In the genomic region with DNA sequence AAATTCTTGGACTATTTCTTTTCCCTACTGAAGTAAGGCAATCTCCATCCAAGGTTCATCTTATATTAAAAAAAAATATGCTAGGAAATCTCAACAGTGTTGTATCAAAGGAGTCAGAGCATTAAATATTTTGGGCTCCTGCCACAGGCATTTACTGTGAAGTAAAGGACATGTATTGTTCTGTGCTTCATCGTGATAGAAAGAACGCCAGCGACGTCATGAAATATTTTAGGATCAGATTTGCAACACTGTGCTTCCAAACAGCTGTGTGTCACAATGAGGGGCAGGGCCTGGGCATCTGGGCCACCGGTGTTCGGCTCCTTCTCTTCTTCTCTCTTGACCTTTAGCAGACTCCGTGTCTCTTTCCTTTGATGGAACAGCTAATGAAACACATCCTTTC, we compare ENCODE assay signal across 32 cellular contexts. TPM values are rescaled to one million over a fixed set of nuclear protein-coding genes. Genes with fewer than 3 reads are reported as not detected.
DNase-seq lines count a peak whose midpoint lies in the region; TF ChIP-seq lines count a peak whose summit lies in the region.
"Had no signal": no experiment of that assay in that cellular context is flagged by ENCODE, and none has a peak within 500 bp of the region (broad histone marks: within the 10 kb centered on the region; RNA-seq: fewer than 3 reads in every experiment).

No MANE protein-coding gene starts in this region.

- H3K36me3 Mint-ChIP-seq in HFFc6 (ENCODE audit: low read depth): no peaks in the 10 kb centered on the region; the same call in 1 of the 2 replicates
- no peaks in the 10 kb centered on the region for H3K36me3 Mint-ChIP-seq in activated naive CD8-positive, alpha-beta T cell treated with anti-CD3 and anti-CD28 coated beads for 36 hours
- H3K36me3 Mint-ChIP-seq: activated CD4-positive, alpha-beta memory T cell treated with anti-CD3 and anti-CD28 coated beads for 36 hours had no signal

- no peak overlapping the region for H3K4ac ChIP-seq in mesenchymal stem cell (ENCODE audit: low read depth in 1 of 2, low read length in 2 of 2)

- H3K4me2 ChIP-seq in fibroblast of lung (ENCODE audit: extremely low read depth, insufficient read depth, low read length) (peak overlapping the region; percentile 17), mesenchymal stem cell (ENCODE audit: low read length, poor library complexity, severe bottlenecking) (no peak overlapping the region)
- H3K4me2 ChIP-seq: BLaER1, KMS-11, PC-9 had no signal

- H3K4me3 ChIP-seq in fibroblast of lung (replicated peaks in 1 of 4; ENCODE audit: control extremely low read depth in 1 of 4, insufficient read depth in 1 of 4, low read depth in 3 of 4, low read length in 4 of 4) (no peak overlapping the region), mesenchymal stem cell (ENCODE audit: insufficient read depth in 1 of 2, low read depth in 1 of 2, low read length in 2 of 2) (no peak overlapping the region), suprapubic skin (no peak overlapping the region), lower leg skin (ENCODE audit: low read depth, poor library complexity, severe bottlenecking) (no peak overlapping the region)
- H3K4me3 ChIP-seq: BLaER1, breast epithelium, heart right ventricle, lung, ovary, PC-9, spleen had no signal

- 90% methylated on average over 4 of the region's 7 CpGs for WGBS in mesenchymal stem cell
- 62% methylated on average over 7 of the region's 7 CpGs for WGBS in suprapubic skin
- 51 to 60% methylated on average over 7 of the region's 7 CpGs for WGBS in lower leg skin, 2 donors

- H2AFZ ChIP-seq in fibroblast of lung (ENCODE audit: low read length) (no peak overlapping the region), mesenchymal stem cell (ENCODE audit: low read depth, low read length) (no peak overlapping the region)
- H2AFZ ChIP-seq: PC-9 had no signal

- peak overlapping the region; percentile 57 for H2AK5ac ChIP-seq in mesenchymal stem cell (ENCODE audit: low read length, severe bottlenecking)

- TF ChIP-seq EP300 in suprapubic skin (IDR thresholded peaks at IDR 0.05): peak; percentile 15

- H3K4me3 Mint-ChIP-seq in HFFc6: peak overlapping the region; percentile 53
- H3K4me3 Mint-ChIP-seq in activated naive CD8-positive, alpha-beta T cell treated with anti-CD3 and anti-CD28 coated beads for 36 hours: no peak overlapping the region
- H3K4me3 Mint-ChIP-seq: activated CD4-positive, alpha-beta memory T cell treated with anti-CD3 and anti-CD28 coated beads for 36 hours; activated naive CD4-positive, alpha-beta T cell treated with anti-CD3 and anti-CD28 coated beads for 36 hours; nephron progenitor cell; stimulated activated naive CD8-positive, alpha-beta T cell treated with anti-CD3 and anti-CD28 coated beads, Interleukin-15, Interleukin-2, amounts not matched to agents 100 ng/mL and 50 ng/mL, for 24 hours had no signal

- H4K91ac ChIP-seq in mesenchymal stem cell (ENCODE audit: low read length): no peak overlapping the region

- no peaks in the 10 kb centered on the region for H3K9me3 Mint-ChIP-seq in HFFc6
- no peaks in the 10 kb centered on the region for H3K9me3 Mint-ChIP-seq in activated naive CD8-positive, alpha-beta T cell treated with anti-CD3 and anti-CD28 coated beads for 36 hours
- H3K9me3 Mint-ChIP-seq: activated CD4-positive, alpha-beta memory T cell treated with anti-CD3 and anti-CD28 coated beads for 36 hours; activated naive CD4-positive, alpha-beta T cell treated with anti-CD3 and anti-CD28 coated beads for 36 hours; nephron progenitor cell; stimulated activated naive CD8-positive, alpha-beta T cell treated with anti-CD3 and anti-CD28 coated beads, Interleukin-15, Interleukin-2, amounts not matched to agents 100 ng/mL and 50 ng/mL, for 24 hours had no signal

- no peak overlapping the region for H3K9ac ChIP-seq in fibroblast of lung (ENCODE audit: insufficient read depth, low read length)
- peak overlapping the region; percentile 42 for H3K9ac ChIP-seq in mesenchymal stem cell (ENCODE audit: low read length)
- H3K9ac ChIP-seq: BLaER1, KMS-11 had no signal

- no peak overlapping the region for H2BK15ac ChIP-seq in mesenchymal stem cell (ENCODE audit: low read depth, poor library complexity, severe bottlenecking)

- H2BK12ac ChIP-seq in mesenchymal stem cell (ENCODE audit: low read length in 2 of 2): peak overlapping the region in 1 of 2 experiments; percentile 63

- peaks cover 27% of the 10 kb centered on the region for H3K4me1 ChIP-seq in fibroblast of lung (ENCODE audit: control insufficient read depth, extremely low read depth, insufficient read depth, low read length)
- peaks cover 6% of the 10 kb centered on the region for H3K4me1 ChIP-seq in mesenchymal stem cell (ENCODE audit: control insufficient read depth, insufficient read depth, low read depth, low read length)
- H3K4me1 ChIP-seq in suprapubic skin: peaks cover 4% of the 10 kb centered on the region
- H3K4me1 ChIP-seq: breast epithelium, heart right ventricle had no signal

- TF ChIP-seq POLR2A in suprapubic skin (IDR thresholded peaks at IDR 0.05): no peak
- TF ChIP-seq POLR2A in lower leg skin (IDR thresholded peaks at IDR 0.05): no peak

- TF ChIP-seq CTCF in HFFc6 (IDR thresholded peaks at IDR 0.05): no peak
- no peak for TF ChIP-seq CTCF in fibroblast of lung (conservative IDR thresholded peaks at IDR 0.05 in 1 of 2, IDR thresholded peaks at IDR 0.05 in 1 of 2; ENCODE audit: low read depth in 1 of 2, low read length in 2 of 2)
- no peak for TF ChIP-seq CTCF in suprapubic skin (IDR thresholded peaks at IDR 0.05)
- no peak for TF ChIP-seq CTCF in lower leg skin (IDR thresholded peaks at IDR 0.05)

- no peak overlapping the region for H2BK120ac ChIP-seq in mesenchymal stem cell (ENCODE audit: low read depth, low read length)

- peaks cover 3% of the 10 kb centered on the region; the same call in 1 of the 2 replicates for H3K27me3 Mint-ChIP-seq in HFFc6 (ENCODE audit: insufficient read depth)
- H3K27me3 Mint-ChIP-seq in activated naive CD8-positive, alpha-beta T cell treated with anti-CD3 and anti-CD28 coated beads for 36 hours: peaks cover 20% of the 10 kb centered on the region

- no peak overlapping the region for H4K8ac ChIP-seq in mesenchymal stem cell (ENCODE audit: low read length)

- H3K9me3 ChIP-seq in fibroblast of lung (ENCODE audit: control insufficient read depth, insufficient read depth, low read depth, low read length) (no peaks in the 10 kb centered on the region), mesenchymal stem cell (ENCODE audit: control insufficient read depth, low read length) (no peaks in the 10 kb centered on the region), suprapubic skin (no peaks in the 10 kb centered on the region)
- H3K9me3 ChIP-seq: BLaER1, breast epithelium, heart right ventricle, ovary, spleen had no signal

- H3K27me3 ChIP-seq in fibroblast of lung (ENCODE audit: control insufficient read depth, insufficient read depth, low read length) (no peaks in the 10 kb centered on the region), mesenchymal stem cell (ENCODE audit: control insufficient read depth in 1 of 2, insufficient read depth in 1 of 2, low read length in 2 of 2) (no peaks in the 10 kb centered on the region), suprapubic skin (peaks cover 5% of the 10 kb centered on the region)
- H3K27me3 ChIP-seq: breast epithelium, foreskin keratinocyte, ovary had no signal

- H3K36me3 ChIP-seq in fibroblast of lung (ENCODE audit: control insufficient read depth, insufficient read depth, low read length) (no peaks in the 10 kb centered on the region), mesenchymal stem cell (ENCODE audit: control insufficient read depth in 1 of 2, insufficient read depth in 2 of 2, low read depth in 1 of 2, low read length in 2 of 2) (no peaks in the 10 kb centered on the region), suprapubic skin (no peaks in the 10 kb centered on the region)
- H3K36me3 ChIP-seq: BLaER1, breast epithelium, heart right ventricle, ovary, spleen had no signal

- no peak overlapping the region for H3K18ac ChIP-seq in mesenchymal stem cell (ENCODE audit: low read depth in 1 of 2, low read length in 2 of 2)

- H3K14ac ChIP-seq in mesenchymal stem cell (ENCODE audit: low read length in 2 of 2): no peak overlapping the region

- peak overlapping the region; percentile 76 for H3K27ac Mint-ChIP-seq in HFFc6
- H3K27ac Mint-ChIP-seq in activated naive CD8-positive, alpha-beta T cell treated with anti-CD3 and anti-CD28 coated beads for 36 hours: no peak overlapping the region
- H3K27ac Mint-ChIP-seq: activated CD4-positive, alpha-beta memory T cell treated with anti-CD3 and anti-CD28 coated beads for 36 hours; activated naive CD4-positive, alpha-beta T cell treated with anti-CD3 and anti-CD28 coated beads for 36 hours; nephron progenitor cell; stimulated activated naive CD8-positive, alpha-beta T cell treated with anti-CD3 and anti-CD28 coated beads, Interleukin-15, Interleukin-2, amounts not matched to agents 100 ng/mL and 50 ng/mL, for 24 hours had no signal

- H3K23ac ChIP-seq in mesenchymal stem cell (ENCODE audit: low read length in 2 of 2): no peak overlapping the region

- H3K27ac ChIP-seq in fibroblast of lung (ENCODE audit: insufficient read depth, low read length) (peak overlapping the region; percentile 69), mesenchymal stem cell (ENCODE audit: low read length, poor library complexity, severe bottlenecking) (no peak overlapping the region), suprapubic skin (no peak overlapping the region)
- H3K27ac ChIP-seq: BLaER1, breast epithelium, foreskin keratinocyte, KMS-11, ovary, PC-9, spleen had no signal

- intact Hi-C loops in lower leg skin (cut with DNase I; ENCODE audit: low total_unique reads): no loop called here

- H3K79me1 ChIP-seq in mesenchymal stem cell (replicated peaks; ENCODE audit: low read length, poor library complexity, severe bottlenecking): no peaks in the 10 kb centered on the region

- H4K20me1 ChIP-seq in fibroblast of lung (ENCODE audit: control insufficient read depth, extremely low read depth, insufficient read depth, low read length): no peaks in the 10 kb centered on the region
- H4K20me1 ChIP-seq: BLaER1 had no signal

- H3K79me2 ChIP-seq in fibroblast of lung (ENCODE audit: control insufficient read depth, insufficient read depth, low read length): no peaks in the 10 kb centered on the region

- H3K4me1 Mint-ChIP-seq in HFFc6 (ENCODE audit: low read depth): peaks cover 55% of the 10 kb centered on the region
- peaks cover 2% of the 10 kb centered on the region for H3K4me1 Mint-ChIP-seq in activated naive CD8-positive, alpha-beta T cell treated with anti-CD3 and anti-CD28 coated beads for 36 hours

- DNase-seq in HFFc6 (no peak), fibroblast of lung (ENCODE audit: low read depth in 2 of 2) (peak; percentile 57 to 75), mesenchymal stem cell (peak; percentile 42), suprapubic skin (ENCODE audit: low spot score in 2 of 2) (no peak), hippocampal formation (lab: John Stamatoyannopoulos, UW) (no peak), lower leg skin (ENCODE audit: low spot score in 2 of 2) (no peak)
- DNase-seq in activated naive CD8-positive, alpha-beta T cell treated with anti-CD3 and anti-CD28 coated beads for 36 hours: no peak
- DNase-seq: ACHN; activated CD4-positive, alpha-beta memory T cell treated with anti-CD3 and anti-CD28 coated beads for 36 hours; activated naive CD4-positive, alpha-beta T cell treated with anti-CD3 and anti-CD28 coated beads for 36 hours; amniotic stem cell; DMS153; foreskin keratinocyte; HCEC 1CT; heart right ventricle; MM.1S; NCI-H1417; NCI-H2029; NCI-H526; nephron progenitor cell; NK-92 treated with Interleukin-12 subunit alpha and Interleukin-12 subunit beta, amount 100 ng/mL, for 24 hours; ovary; PC-9; spleen; stimulated activated CD4-positive, alpha-beta T cell treated with anti-CD3 and anti-CD28 coated beads, Interleukin-2, amount 100 ng/mL, for 24 hours had no signal

- H2BK5ac ChIP-seq in mesenchymal stem cell (ENCODE audit: low read depth, low read length, poor library complexity, severe bottlenecking): no peak overlapping the region

RNA-seq across cellular contexts. Expression of gene TNC, which starts 17.8 kb away (rescaled TPM):
- 10 to 100 TPM; 51.6 to 86.3 (median 70.4) TPM for total RNA-seq in HFFc6 (2021; fragmentation: NEBNext Ultra II Directional; extraction: Animal tissue kit (Norgen Biotek cat#: 25700))
- total RNA-seq in fibroblast of lung (457 and 560 TPM in 2 replicates), suprapubic skin (10 to 100 TPM; 18.5 to 27.0 (median 22.7) TPM), lower leg skin (10 to 100 TPM in 2 of 4 donors, 1 to 10 TPM in 2; 4.8 to 47.0 (median 17.3) TPM)
- polyA plus RNA-seq in fibroblast of lung: 227 and 340 TPM in 2 replicates
- polyA plus RNA-seq in fibroblast of lung (2012): 211 and 288 TPM in 2 replicates
- 619 and 991 TPM in 2 replicates for polyA minus RNA-seq in fibroblast of lung (ENCODE audit: low replicate concordance)
- polyA plus RNA-seq in mesenchymal stem cell (2013, experiment 1 of 2): 32.2 TPM
- polyA plus RNA-seq in mesenchymal stem cell (2013, experiment 2 of 2): 29.1 TPM
- 1 to 10 TPM in 1 of 2 experiments, under 1 TPM in 1; 0.90 to 1.3 TPM for total RNA-seq in activated naive CD8-positive, alpha-beta T cell treated with anti-CD3 and anti-CD28 coated beads for 36 hours
- total RNA-seq: T-helper 2 cell treated with Interferon-gamma antibody and Interleukin-4, amounts not matched to agents 100 ng/mL and 5 ng/mL, for 36 hours had no signal
- polyA plus RNA-seq: endothelial cell of umbilical vein had no signal

Comparison
In these comparisons a context has a peak if more than half of its experiments do, and no peak if none do; other contexts are left out.
1. DNase-seq: peak in fibroblast of lung (2 of 2) and mesenchymal stem cell (single experiment); none in HFFc6 (single experiment), suprapubic skin (0 of 2), activated naive CD8-positive, alpha-beta T cell treated with anti-CD3 and anti-CD28 coated beads for 36 hours (single experiment), hippocampal formation (0 of 2) and lower leg skin (0 of 2).